Comparison of ENCODE assay signal across 19 cellular contexts in the genomic region with DNA sequence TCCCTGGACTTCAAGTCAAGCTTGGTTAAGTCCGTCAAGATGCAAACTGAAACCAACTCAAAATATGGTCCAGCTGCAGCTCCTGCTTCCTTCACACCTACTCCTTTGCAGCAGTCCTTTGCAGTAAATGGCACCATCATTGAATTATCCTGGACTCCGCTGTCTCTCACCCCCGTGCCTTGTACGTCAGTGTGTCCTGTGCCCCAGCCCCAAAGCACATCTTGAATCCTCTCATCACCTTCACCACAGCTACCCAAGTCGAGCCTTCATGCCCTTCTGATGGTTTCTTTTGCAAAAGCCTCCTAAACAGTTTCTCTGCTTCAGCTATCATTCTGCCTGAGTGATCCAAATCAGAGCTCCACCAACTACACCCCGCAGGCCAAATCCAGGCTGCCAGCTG.
"Had no signal": no experiment of that assay in that cellular context is flagged by ENCODE, and none has a peak within 500 bp of the region (broad histone marks: within the 10 kb centered on the region; RNA-seq: fewer than 3 reads in every experiment).

No MANE protein-coding gene starts in this region.

- H3K9me3 ChIP-seq: esophagus squamous epithelium, mucosa of descending colon, prostate gland, spleen, tibial artery, upper lobe of left lung had no signal

- ATAC-seq: mucosa of descending colon; natural killer cell; sciatic nerve; stimulated activated memory B cell treated with anti-CD40 and anti-IgM and Interleukin-4, amounts not matched to agents 10 μg/mL and 1 μg/mL and 100 μg/mL, for 72 hours had no signal

- H3K27ac ChIP-seq: esophagus squamous epithelium, hepatocyte, parathyroid adenoma, prostate gland, spleen, tibial artery, upper lobe of left lung had no signal

- H3K4me1 ChIP-seq: esophagus squamous epithelium, prostate gland, tibial artery, upper lobe of left lung had no signal

- H3K4me3 ChIP-seq: esophagus squamous epithelium, hepatocyte, mucosa of descending colon, prostate gland, spleen, tibial artery, upper lobe of left lung had no signal

- DNase-seq: effector memory CD4-positive, alpha-beta T cell; esophagus squamous epithelium; foreskin fibroblast; kidney glomerular epithelial cell; mammary epithelial cell; mucosa of descending colon; natural killer cell; occipital lobe; stimulated activated CD4-positive, alpha-beta T cell treated with anti-CD3 and anti-CD28 coated beads, Interleukin-15, amount 100 ng/mL, for 24 hours; stimulated activated CD4-positive, alpha-beta T cell treated with anti-CD3 and anti-CD28 coated beads, Interleukin-1b, Interleukin-23, amount 100 ng/mL, for 48 hours; stimulated activated CD4-positive, alpha-beta T cell treated with anti-CD3 and anti-CD28 coated beads, Interleukin-4, amount 100 ng/mL, for 24 hours; tibial artery had no signal

- H3K36me3 ChIP-seq: esophagus squamous epithelium, prostate gland, spleen, tibial artery, upper lobe of left lung had no signal

- H3K4me2 ChIP-seq: hepatocyte had no signal

- H3K27me3 ChIP-seq: upper lobe of left lung had no signal

- H3K9ac ChIP-seq: parathyroid adenoma had no signal
